In the genomic region with DNA sequence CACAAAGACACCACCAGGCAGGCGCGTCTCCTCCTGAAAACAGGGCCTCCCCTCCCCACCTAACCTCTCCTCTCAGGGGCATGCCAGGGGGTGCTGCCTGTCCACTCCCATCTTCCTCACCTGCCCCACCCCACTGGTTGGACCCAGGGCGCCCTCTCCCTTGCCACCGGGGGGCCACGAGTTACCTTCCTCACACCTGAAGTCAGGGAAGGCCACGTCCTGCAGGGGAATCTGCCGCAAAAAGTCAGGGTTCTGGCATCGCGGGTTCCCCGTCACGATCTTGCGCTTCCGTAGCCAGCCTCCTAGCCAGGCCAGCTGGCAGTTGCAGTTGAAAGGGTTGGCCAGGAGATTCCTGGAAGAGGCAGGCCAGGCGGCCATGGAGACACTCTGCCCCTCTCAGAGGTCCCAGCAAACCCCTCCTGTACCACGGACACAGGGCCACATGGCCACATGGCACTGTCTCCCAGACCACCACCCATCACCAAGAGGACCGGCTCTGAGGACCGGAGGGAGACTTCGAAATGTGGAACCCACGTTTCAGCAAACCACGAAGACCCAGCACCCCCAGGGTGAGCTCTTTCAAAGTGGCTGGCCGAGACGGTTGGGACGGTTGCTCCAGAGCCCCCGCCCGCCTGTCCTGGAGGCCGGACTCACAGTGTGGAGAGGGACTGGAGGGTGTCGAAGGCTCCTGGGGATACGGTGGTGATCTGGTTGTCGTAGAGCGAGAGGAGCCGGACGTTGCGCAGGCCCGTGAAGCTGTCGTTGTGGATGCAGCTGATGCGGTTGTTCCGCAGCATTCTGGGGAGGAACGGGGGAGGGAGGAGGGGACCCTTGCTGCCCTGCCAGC, we compare ENCODE assay signal across 2 cellular contexts.
TF ChIP-seq lines count a peak whose summit lies in the region.

No MANE protein-coding gene starts in this region.

TF ChIP-seq in GM23338, 12 proteins besides CTCF, POLR2A, EP300 and RAD21:
- TF ChIP-seq ZNF331 (CRISPR knock-in tag; IDR thresholded peaks at IDR 0.05; ENCODE audit: low read depth) (no peak), STAT1 (IDR thresholded peaks at IDR 0.05; ENCODE audit: unreplicated experiment) (no peak), NANOG (IDR thresholded peaks at IDR 0.05; ENCODE audit: borderline replicate concordance) (no peak), ZNF114 (CRISPR knock-in tag; IDR thresholded peaks at IDR 0.05) (no peak), JUNB (IDR thresholded peaks at IDR 0.05; ENCODE audit: unreplicated experiment) (no peak)

TF ChIP-seq in H1, 55 proteins besides CTCF, POLR2A, EP300 and RAD21:
- no peak for TF ChIP-seq POLR2AphosphoS5 (IDR thresholded peaks at IDR 0.05; ENCODE audit: low read depth, low read length)
- no peak for TF ChIP-seq RXRA (IDR thresholded peaks at IDR 0.05; ENCODE audit: insufficient read depth, low read depth, low read length)
- TF ChIP-seq RBBP5 (IDR thresholded peaks at IDR 0.05; ENCODE audit: borderline replicate concordance, low read depth, low read length) = no peak
- no peak for TF ChIP-seq TCF12 (IDR thresholded peaks at IDR 0.05; ENCODE audit: low read depth, low read length)
- no peak for TF ChIP-seq JUND (IDR thresholded peaks at IDR 0.05; ENCODE audit: low read length)
- no peak for TF ChIP-seq CHD2 (IDR thresholded peaks at IDR 0.05; ENCODE audit: low read length)
- no peak for TF ChIP-seq ZNF274 (IDR thresholded peaks at IDR 0.05; ENCODE audit: borderline replicate concordance, extremely low read depth, low read length)
- TF ChIP-seq KDM1A (IDR thresholded peaks at IDR 0.05; ENCODE audit: borderline replicate concordance, low read length) = no peak
- TF ChIP-seq SUZ12 (IDR thresholded peaks at IDR 0.05; ENCODE audit: low read length) = no peak
- TF ChIP-seq ATF2 (IDR thresholded peaks at IDR 0.05; ENCODE audit: low read length) = no peak
- TF ChIP-seq EGR1 (IDR thresholded peaks at IDR 0.05; ENCODE audit: borderline replicate concordance, low read depth, low read length) = no peak
- TF ChIP-seq ATF3 (IDR thresholded peaks at IDR 0.05; ENCODE audit: insufficient read depth, low read depth, low read length) = no peak
- TF ChIP-seq BACH1 (IDR thresholded peaks at IDR 0.05; ENCODE audit: low read length) = no peak
